In genomic region chr12:40225984-40226602, GRCh38 we compare ENCODE assay signal across 8 cellular contexts.
DNase-seq lines count a peak whose midpoint lies in the region; ATAC-seq and TF ChIP-seq lines count a peak whose summit lies in the region.

No MANE protein-coding gene starts in this region.

- H3K27ac ChIP-seq in SU-DHL-6 (ENCODE audit: low read depth, low read length) (peak overlapping the region; percentile 72), neutrophil (peak overlapping the region; percentile 97)

- no peak overlapping the region for H3K4me3 Mint-ChIP-seq in activated T-cell treated with anti-CD3 and anti-CD28 coated beads, Interleukin-2, amount 50 U/mL, for 24 hours

- H3K27me3 ChIP-seq in SU-DHL-6 (ENCODE audit: low read length) (no peaks in the 10 kb centered on the region), neutrophil (no peaks in the 10 kb centered on the region)

- H3K4me3 ChIP-seq in SU-DHL-6 (ENCODE audit: insufficient read depth, low read length, poor library complexity, severe bottlenecking) (peak overlapping the region; percentile 48), neutrophil (ENCODE audit: low read depth in 1 of 2, low read length in 1 of 2) (peak overlapping the region; percentile 81 to 89)

- H2AFZ ChIP-seq in SU-DHL-6 (ENCODE audit: low read depth, low read length, severe bottlenecking): no peak overlapping the region

- no peaks in the 10 kb centered on the region for H3K79me2 ChIP-seq in SU-DHL-6 (ENCODE audit: insufficient read depth, low read length)

- peaks cover 33% of the 10 kb centered on the region for H3F3A ChIP-seq in SU-DHL-6 (ENCODE audit: insufficient read depth)

- H3K27me3 Mint-ChIP-seq in activated T-cell treated with anti-CD3 and anti-CD28 coated beads, Interleukin-2, amount 50 U/mL, for 24 hours: peaks cover 54% of the 10 kb centered on the region

- H3K9me3 ChIP-seq in SU-DHL-6 (ENCODE audit: insufficient read depth, low read length): no peaks in the 10 kb centered on the region
- no peaks in the 10 kb centered on the region for H3K9me3 ChIP-seq in neutrophil

- peaks cover 53 to 73% of the 10 kb centered on the region in 2 experiments for H3K4me1 ChIP-seq in neutrophil (ENCODE audit: control insufficient read depth in 1 of 2, insufficient read depth in 1 of 2, low read depth in 1 of 2, low read length in 1 of 2)

- no peak overlapping the region for H3K27ac Mint-ChIP-seq in activated T-cell treated with anti-CD3 and anti-CD28 coated beads, Interleukin-2, amount 50 U/mL, for 24 hours

- peak overlapping the region; percentile 89 for H3K4me2 ChIP-seq in SU-DHL-6 (ENCODE audit: low read depth, low read length, poor library complexity, severe bottlenecking)

- peaks cover 13% of the 10 kb centered on the region for H3K4me1 Mint-ChIP-seq in activated T-cell treated with anti-CD3 and anti-CD28 coated beads, Interleukin-2, amount 50 U/mL, for 24 hours (ENCODE audit: low read depth)

- H3K36me3 ChIP-seq in SU-DHL-6 (ENCODE audit: low read length): no peaks in the 10 kb centered on the region; the same call in 1 of the 2 replicates
- peaks cover 42% of the 10 kb centered on the region for H3K36me3 ChIP-seq in neutrophil

- DNase-seq in D341Med (ENCODE audit: low spot score): no peak
- no peak for DNase-seq in activated T-cell treated with anti-CD3 and anti-CD28 coated beads, Interleukin-2, amount 50 U/mL, for 24 hours
- DNase-seq in activated effector memory CD4-positive, alpha-beta T cell treated with anti-CD3 and anti-CD28 coated beads, Interleukin-2, amount 50 U/mL, for 16 hours: no peak
- no peak for DNase-seq in NCI-H1436 treated with DMSO at 0.1 percent for 48 hours (lab: John Stamatoyannopoulos, UW)

- TF ChIP-seq CTCF in SU-DHL-6 (IDR thresholded peaks at IDR 0.05; ENCODE audit: insufficient read depth, low read length, poor library complexity, severe bottlenecking) (no peak), neutrophil (IDR thresholded peaks at IDR 0.05) (no peak)

- no peaks in the 10 kb centered on the region for H4K20me1 ChIP-seq in SU-DHL-6 (ENCODE audit: low read depth, low read length)

- peak overlapping the region; percentile 55 for H3K9ac ChIP-seq in SU-DHL-6 (ENCODE audit: low read length)

- peak; percentile 54 for ATAC-seq in GM18873 (IDR thresholded peaks at IDR 0.05; ENCODE audit: low FRiP score, unreplicated experiment)
- ATAC-seq in HG02884 (IDR thresholded peaks at IDR 0.05; ENCODE audit: unreplicated experiment): peak; percentile 84

- H3K36me3 Mint-ChIP-seq in activated T-cell treated with anti-CD3 and anti-CD28 coated beads, Interleukin-2, amount 50 U/mL, for 24 hours (ENCODE audit: low read depth): no peaks in the 10 kb centered on the region

- no peaks in the 10 kb centered on the region for H3K9me3 Mint-ChIP-seq in activated T-cell treated with anti-CD3 and anti-CD28 coated beads, Interleukin-2, amount 50 U/mL, for 24 hours

- no peaks in the 10 kb centered on the region for H3K9me2 ChIP-seq in SU-DHL-6 (replicated peaks; ENCODE audit: insufficient read depth, low read length)
